ENCODE assay signal across 1 cellular context in the genomic region with DNA sequence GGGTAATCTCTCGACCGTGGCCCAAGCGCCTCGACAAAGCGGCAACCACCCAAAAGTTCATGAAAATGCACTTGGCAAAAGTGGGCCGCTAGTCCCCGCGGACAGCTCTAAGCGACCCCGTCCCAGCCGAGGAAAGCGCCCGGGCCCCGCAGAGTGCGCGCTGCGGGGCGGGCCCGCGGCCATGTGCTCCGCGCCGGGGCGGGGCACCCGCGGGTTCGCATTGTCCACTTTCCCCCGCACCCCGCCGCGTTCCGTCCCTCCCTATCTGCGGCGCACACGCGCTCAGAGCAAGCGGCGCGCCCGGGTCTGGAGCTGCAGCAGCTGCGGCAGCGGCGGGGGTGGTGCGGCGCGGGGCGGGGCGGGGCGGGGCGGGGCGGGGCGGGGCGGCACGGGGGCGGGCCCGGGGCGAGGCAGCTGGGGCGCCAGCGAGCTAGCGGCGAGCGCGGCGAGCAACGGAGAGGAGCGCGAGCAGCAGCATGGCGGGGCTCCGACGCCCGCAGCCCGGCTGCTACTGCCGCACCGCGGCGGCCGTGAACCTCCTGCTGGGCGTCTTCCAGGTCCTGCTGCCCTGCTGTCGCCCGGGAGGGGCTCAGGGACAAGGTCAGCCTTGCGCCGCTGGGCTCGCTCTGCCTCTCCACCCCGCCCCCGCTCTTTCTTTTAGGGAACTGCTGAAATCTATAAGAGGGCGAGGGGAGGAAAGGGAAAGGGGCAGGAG.
TF ChIP-seq lines count a peak whose summit lies in the region.

A gene with protein sequence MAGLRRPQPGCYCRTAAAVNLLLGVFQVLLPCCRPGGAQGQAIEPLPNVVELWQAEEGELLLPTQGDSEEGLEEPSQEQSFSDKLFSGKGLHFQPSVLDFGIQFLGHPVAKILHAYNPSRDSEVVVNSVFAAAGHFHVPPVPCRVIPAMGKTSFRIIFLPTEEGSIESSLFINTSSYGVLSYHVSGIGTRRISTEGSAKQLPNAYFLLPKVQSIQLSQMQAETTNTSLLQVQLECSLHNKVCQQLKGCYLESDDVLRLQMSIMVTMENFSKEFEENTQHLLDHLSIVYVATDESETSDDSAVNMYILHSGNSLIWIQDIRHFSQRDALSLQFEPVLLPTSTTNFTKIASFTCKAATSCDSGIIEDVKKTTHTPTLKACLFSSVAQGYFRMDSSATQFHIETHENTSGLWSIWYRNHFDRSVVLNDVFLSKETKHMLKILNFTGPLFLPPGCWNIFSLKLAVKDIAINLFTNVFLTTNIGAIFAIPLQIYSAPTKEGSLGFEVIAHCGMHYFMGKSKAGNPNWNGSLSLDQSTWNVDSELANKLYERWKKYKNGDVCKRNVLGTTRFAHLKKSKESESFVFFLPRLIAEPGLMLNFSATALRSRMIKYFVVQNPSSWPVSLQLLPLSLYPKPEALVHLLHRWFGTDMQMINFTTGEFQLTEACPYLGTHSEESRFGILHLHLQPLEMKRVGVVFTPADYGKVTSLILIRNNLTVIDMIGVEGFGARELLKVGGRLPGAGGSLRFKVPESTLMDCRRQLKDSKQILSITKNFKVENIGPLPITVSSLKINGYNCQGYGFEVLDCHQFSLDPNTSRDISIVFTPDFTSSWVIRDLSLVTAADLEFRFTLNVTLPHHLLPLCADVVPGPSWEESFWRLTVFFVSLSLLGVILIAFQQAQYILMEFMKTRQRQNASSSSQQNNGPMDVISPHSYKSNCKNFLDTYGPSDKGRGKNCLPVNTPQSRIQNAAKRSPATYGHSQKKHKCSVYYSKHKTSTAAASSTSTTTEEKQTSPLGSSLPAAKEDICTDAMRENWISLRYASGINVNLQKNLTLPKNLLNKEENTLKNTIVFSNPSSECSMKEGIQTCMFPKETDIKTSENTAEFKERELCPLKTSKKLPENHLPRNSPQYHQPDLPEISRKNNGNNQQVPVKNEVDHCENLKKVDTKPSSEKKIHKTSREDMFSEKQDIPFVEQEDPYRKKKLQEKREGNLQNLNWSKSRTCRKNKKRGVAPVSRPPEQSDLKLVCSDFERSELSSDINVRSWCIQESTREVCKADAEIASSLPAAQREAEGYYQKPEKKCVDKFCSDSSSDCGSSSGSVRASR (N-terminal part only) (plus strand): TSS at position 439 of the 715 bp plus-strand sequence. CDS start 38 bp downstream, at position 477.

TF ChIP-seq in HepG2, 621 proteins besides CTCF, POLR2A, EP300 and RAD21 (continued from another document and continues in another):
- no peak for TF ChIP-seq ZNF382 (CRISPR knock-in tag; IDR thresholded peaks at IDR 0.05; ENCODE audit: borderline replicate concordance)
- TF ChIP-seq, protein P1, sequence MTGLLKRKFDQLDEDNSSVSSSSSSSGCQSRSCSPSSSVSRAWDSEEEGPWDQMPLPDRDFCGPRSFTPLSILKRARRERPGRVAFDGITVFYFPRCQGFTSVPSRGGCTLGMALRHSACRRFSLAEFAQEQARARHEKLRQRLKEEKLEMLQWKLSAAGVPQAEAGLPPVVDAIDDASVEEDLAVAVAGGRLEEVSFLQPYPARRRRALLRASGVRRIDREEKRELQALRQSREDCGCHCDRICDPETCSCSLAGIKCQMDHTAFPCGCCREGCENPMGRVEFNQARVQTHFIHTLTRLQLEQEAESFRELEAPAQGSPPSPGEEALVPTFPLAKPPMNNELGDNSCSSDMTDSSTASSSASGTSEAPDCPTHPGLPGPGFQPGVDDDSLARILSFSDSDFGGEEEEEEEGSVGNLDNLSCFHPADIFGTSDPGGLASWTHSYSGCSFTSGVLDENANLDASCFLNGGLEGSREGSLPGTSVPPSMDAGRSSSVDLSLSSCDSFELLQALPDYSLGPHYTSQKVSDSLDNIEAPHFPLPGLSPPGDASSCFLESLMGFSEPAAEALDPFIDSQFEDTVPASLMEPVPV (CRISPR knock-in tag; IDR thresholded peaks at IDR 0.05): no peak
- peak; percentile 62; the same call in 1 of the 2 replicates for TF ChIP-seq ZNF766 (CRISPR knock-in tag; IDR thresholded peaks at IDR 0.05; ENCODE audit: borderline replicate concordance)
- 0 out of 2 replicates have a peak, but pooled peaks have one; percentile 21 for TF ChIP-seq PAX8 (CRISPR knock-in tag; IDR thresholded peaks at IDR 0.05; ENCODE audit: borderline replicate concordance)
- 0 out of 2 replicates have a peak, but pooled peaks have one; percentile 7 for TF ChIP-seq ZNF563 (CRISPR knock-in tag; IDR thresholded peaks at IDR 0.05)
- TF ChIP-seq, protein P2, sequence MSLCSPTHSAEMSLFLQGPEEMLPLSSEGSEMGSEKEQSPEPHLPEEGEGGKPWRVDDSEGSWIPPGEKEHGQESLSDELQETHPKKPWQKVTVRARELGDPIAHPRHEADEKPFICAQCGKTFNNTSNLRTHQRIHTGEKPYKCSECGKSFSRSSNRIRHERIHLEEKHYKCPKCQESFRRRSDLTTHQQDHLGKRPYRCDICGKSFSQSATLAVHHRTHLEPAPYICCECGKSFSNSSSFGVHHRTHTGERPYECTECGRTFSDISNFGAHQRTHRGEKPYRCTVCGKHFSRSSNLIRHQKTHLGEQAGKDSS (CRISPR knock-in tag; IDR thresholded peaks at IDR 0.05; ENCODE audit: borderline replicate concordance, low read depth): no peak
- TF ChIP-seq, protein P3, sequence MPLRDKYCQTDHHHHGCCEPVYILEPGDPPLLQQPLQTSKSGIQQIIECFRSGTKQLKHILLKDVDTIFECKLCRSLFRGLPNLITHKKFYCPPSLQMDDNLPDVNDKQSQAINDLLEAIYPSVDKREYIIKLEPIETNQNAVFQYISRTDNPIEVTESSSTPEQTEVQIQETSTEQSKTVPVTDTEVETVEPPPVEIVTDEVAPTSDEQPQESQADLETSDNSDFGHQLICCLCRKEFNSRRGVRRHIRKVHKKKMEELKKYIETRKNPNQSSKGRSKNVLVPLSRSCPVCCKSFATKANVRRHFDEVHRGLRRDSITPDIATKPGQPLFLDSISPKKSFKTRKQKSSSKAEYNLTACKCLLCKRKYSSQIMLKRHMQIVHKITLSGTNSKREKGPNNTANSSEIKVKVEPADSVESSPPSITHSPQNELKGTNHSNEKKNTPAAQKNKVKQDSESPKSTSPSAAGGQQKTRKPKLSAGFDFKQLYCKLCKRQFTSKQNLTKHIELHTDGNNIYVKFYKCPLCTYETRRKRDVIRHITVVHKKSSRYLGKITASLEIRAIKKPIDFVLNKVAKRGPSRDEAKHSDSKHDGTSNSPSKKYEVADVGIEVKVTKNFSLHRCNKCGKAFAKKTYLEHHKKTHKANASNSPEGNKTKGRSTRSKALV (CRISPR knock-in tag; IDR thresholded peaks at IDR 0.05): peak; percentile 58
- TF ChIP-seq ZNF790 (CRISPR knock-in tag; IDR thresholded peaks at IDR 0.05; ENCODE audit: borderline replicate concordance): peak; percentile 6; the same call in 1 of the 2 replicates
- TF ChIP-seq, protein P4, sequence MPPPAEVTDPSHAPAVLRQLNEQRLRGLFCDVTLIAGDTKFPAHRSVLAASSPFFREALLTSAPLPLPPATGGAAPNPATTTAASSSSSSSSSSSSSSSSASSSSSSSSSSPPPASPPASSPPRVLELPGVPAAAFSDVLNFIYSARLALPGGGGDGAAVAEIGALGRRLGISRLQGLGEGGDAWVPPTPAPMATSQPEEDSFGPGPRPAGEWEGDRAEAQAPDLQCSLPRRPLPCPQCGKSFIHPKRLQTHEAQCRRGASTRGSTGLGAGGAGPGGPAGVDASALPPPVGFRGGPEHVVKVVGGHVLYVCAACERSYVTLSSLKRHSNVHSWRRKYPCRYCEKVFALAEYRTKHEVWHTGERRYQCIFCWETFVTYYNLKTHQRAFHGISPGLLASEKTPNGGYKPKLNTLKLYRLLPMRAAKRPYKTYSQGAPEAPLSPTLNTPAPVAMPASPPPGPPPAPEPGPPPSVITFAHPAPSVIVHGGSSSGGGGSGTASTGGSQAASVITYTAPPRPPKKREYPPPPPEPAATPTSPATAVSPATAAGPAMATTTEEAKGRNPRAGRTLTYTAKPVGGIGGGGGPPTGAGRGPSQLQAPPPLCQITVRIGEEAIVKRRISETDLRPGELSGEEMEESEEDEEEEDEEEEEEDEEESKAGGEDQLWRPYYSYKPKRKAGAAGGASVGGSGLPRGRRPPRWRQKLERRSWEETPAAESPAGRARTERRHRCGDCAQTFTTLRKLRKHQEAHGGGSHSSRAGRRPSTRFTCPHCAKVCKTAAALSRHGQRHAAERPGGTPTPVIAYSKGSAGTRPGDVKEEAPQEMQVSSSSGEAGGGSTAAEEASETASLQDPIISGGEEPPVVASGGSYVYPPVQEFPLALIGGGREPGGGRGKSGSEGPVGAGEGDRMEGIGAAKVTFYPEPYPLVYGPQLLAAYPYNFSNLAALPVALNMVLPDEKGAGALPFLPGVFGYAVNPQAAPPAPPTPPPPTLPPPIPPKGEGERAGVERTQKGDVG (CRISPR knock-in tag; IDR thresholded peaks at IDR 0.05; ENCODE audit: borderline replicate concordance): 0 out of 2 replicates have a peak, but pooled peaks have one; percentile 27
- peak; percentile 6; the same call in 1 of the 2 replicates for TF ChIP-seq GFI1 (CRISPR knock-in tag; IDR thresholded peaks at IDR 0.05; ENCODE audit: borderline replicate concordance)
- 0 out of 2 replicates have a peak, but pooled peaks have one; percentile 9 for TF ChIP-seq STAG1 (CRISPR knock-in tag; IDR thresholded peaks at IDR 0.05)
- peak; percentile 57 for TF ChIP-seq KDM5B (CRISPR knock-in tag; IDR thresholded peaks at IDR 0.05; ENCODE audit: borderline replicate concordance)
- peak; percentile 42; the same call in 1 of the 2 replicates for TF ChIP-seq ERF (CRISPR knock-in tag; IDR thresholded peaks at IDR 0.05)
- TF ChIP-seq, protein P5, sequence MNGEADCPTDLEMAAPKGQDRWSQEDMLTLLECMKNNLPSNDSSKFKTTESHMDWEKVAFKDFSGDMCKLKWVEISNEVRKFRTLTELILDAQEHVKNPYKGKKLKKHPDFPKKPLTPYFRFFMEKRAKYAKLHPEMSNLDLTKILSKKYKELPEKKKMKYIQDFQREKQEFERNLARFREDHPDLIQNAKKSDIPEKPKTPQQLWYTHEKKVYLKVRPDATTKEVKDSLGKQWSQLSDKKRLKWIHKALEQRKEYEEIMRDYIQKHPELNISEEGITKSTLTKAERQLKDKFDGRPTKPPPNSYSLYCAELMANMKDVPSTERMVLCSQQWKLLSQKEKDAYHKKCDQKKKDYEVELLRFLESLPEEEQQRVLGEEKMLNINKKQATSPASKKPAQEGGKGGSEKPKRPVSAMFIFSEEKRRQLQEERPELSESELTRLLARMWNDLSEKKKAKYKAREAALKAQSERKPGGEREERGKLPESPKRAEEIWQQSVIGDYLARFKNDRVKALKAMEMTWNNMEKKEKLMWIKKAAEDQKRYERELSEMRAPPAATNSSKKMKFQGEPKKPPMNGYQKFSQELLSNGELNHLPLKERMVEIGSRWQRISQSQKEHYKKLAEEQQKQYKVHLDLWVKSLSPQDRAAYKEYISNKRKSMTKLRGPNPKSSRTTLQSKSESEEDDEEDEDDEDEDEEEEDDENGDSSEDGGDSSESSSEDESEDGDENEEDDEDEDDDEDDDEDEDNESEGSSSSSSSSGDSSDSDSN (CRISPR knock-in tag; IDR thresholded peaks at IDR 0.05): peak; percentile 79; the same call in 1 of the 2 replicates
- TF ChIP-seq TOPORS (CRISPR knock-in tag; IDR thresholded peaks at IDR 0.05): 0 out of 2 replicates have a peak, but pooled peaks have one; percentile 22
- peak; percentile 71 for TF ChIP-seq ZNF777 (CRISPR knock-in tag; IDR thresholded peaks at IDR 0.05)
- TF ChIP-seq SMARCC2 (IDR thresholded peaks at IDR 0.05): no peak
- TF ChIP-seq CENPT (CRISPR knock-in tag; IDR thresholded peaks at IDR 0.05; ENCODE audit: low read depth): 0 out of 2 replicates have a peak, but pooled peaks have one; percentile 14
- TF ChIP-seq, protein P6, sequence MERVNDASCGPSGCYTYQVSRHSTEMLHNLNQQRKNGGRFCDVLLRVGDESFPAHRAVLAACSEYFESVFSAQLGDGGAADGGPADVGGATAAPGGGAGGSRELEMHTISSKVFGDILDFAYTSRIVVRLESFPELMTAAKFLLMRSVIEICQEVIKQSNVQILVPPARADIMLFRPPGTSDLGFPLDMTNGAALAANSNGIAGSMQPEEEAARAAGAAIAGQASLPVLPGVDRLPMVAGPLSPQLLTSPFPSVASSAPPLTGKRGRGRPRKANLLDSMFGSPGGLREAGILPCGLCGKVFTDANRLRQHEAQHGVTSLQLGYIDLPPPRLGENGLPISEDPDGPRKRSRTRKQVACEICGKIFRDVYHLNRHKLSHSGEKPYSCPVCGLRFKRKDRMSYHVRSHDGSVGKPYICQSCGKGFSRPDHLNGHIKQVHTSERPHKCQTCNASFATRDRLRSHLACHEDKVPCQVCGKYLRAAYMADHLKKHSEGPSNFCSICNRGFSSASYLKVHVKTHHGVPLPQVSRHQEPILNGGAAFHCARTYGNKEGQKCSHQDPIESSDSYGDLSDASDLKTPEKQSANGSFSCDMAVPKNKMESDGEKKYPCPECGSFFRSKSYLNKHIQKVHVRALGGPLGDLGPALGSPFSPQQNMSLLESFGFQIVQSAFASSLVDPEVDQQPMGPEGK (CRISPR knock-in tag; IDR thresholded peaks at IDR 0.05): peak; percentile 53; the same call in 1 of the 2 replicates
- TF ChIP-seq SRY (CRISPR knock-in tag; IDR thresholded peaks at IDR 0.05): no peak; the same call in 1 of the 2 replicates
- TF ChIP-seq, protein P7, sequence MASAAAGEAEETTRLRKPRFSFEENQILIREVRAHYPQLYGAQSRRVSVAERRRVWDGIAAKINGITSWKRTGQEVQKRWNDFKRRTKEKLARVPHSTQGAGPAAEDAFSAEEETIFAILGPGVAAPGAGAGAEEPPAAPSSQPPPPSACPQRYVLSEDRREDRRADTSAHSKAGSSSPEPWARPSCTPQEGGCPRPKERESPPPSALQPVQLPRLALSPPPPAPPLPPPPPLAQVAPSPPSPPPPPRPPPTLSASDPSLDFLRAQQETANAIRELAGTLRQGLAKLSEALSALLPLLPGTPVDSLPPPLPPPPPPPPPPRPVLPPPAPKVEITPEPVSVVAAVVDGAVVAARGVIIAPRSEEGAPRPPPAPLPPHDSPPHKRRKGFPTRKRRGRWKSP (CRISPR knock-in tag; IDR thresholded peaks at IDR 0.05): peak; percentile 66; the same call in 1 of the 2 replicates
- no peak for TF ChIP-seq XRCC5 (optimal IDR thresholded peaks at IDR 0.05; ENCODE audit: low read length)
- TF ChIP-seq, protein P8, sequence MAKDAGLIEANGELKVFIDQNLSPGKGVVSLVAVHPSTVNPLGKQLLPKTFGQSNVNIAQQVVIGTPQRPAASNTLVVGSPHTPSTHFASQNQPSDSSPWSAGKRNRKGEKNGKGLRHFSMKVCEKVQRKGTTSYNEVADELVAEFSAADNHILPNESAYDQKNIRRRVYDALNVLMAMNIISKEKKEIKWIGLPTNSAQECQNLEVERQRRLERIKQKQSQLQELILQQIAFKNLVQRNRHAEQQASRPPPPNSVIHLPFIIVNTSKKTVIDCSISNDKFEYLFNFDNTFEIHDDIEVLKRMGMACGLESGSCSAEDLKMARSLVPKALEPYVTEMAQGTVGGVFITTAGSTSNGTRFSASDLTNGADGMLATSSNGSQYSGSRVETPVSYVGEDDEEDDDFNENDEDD (CRISPR knock-in tag; IDR thresholded peaks at IDR 0.05; ENCODE audit: borderline replicate concordance): peak; percentile 38; the same call in 1 of the 2 replicates
- TF ChIP-seq ZSCAN31 (CRISPR knock-in tag; IDR thresholded peaks at IDR 0.05; ENCODE audit: low read depth): peak; percentile 22; the same call in 1 of the 2 replicates
- 0 out of 2 replicates have a peak, but pooled peaks have one; percentile 75 for TF ChIP-seq RNF2 (conservative IDR thresholded peaks at IDR 0.05; ENCODE audit: low read depth)
- TF ChIP-seq NR1H2 (CRISPR knock-in tag; IDR thresholded peaks at IDR 0.05; ENCODE audit: borderline replicate concordance, low read depth): peak; percentile 72; the same call in 1 of the 2 replicates
- TF ChIP-seq ZNF772 (CRISPR knock-in tag; IDR thresholded peaks at IDR 0.05): peak; percentile 52; the same call in 1 of the 2 replicates
- 0 out of 2 replicates have a peak, but pooled peaks have one; percentile 37 for TF ChIP-seq ZNF552 (CRISPR knock-in tag; IDR thresholded peaks at IDR 0.05; ENCODE audit: borderline replicate concordance)
- 0 out of 2 replicates have a peak, but pooled peaks have one; percentile 31 for TF ChIP-seq REPIN1 (CRISPR knock-in tag; IDR thresholded peaks at IDR 0.05; ENCODE audit: borderline replicate concordance, low read depth)
- peak; percentile 23; the same call in 1 of the 2 replicates for TF ChIP-seq MED1 (CRISPR knock-in tag; IDR thresholded peaks at IDR 0.05)
- peak; percentile 52 for TF ChIP-seq TAF1 (CRISPR knock-in tag; IDR thresholded peaks at IDR 0.05)
- no peak for TF ChIP-seq ZNF674 (CRISPR knock-in tag; IDR thresholded peaks at IDR 0.05; ENCODE audit: low read depth)
